ENCODE assay signal across 14 cellular contexts in the genomic region with DNA sequence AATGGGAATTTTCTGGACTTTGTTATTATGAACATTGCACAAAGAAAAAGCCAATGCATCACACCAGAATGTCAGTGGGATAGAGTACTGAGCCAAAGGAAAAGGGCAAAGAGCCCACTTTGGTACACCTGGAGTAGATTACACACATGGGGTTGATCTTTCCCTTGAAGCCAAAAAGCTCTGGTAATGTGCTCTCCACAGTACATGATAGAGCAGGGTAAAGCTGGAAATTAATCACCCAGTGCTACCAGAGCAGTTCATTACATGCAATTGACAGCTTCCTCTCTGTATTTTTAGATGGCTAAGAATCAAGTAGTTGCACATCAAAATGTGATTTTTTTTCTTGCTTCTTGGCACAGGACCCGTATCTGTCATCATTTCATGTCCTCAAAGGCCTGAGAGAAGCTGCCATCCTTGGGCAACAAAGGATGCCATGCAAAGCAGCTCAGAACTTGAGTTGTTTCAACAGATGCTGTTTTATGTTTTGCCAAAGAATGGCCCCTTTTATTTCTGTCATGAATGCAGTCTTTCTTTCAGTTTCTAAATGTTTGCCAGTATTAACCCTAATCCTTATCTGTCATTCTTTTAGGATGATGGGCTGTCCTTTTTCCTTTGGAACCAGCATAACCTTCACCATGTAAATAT.
A peak's percentile ranks its signal among the peaks of the same experiment; 100 is the strongest.
DNase-seq lines count a peak whose midpoint lies in the region; ATAC-seq and TF ChIP-seq lines count a peak whose summit lies in the region.
"Had no signal": no experiment of that assay in that cellular context is flagged by ENCODE, and none has a peak within 500 bp of the region (broad histone marks: within the 10 kb centered on the region; RNA-seq: fewer than 3 reads in every experiment).

No MANE protein-coding gene starts in this region.

- H3K27ac Mint-ChIP-seq in MCF 10A (ENCODE audit: low read depth, unreplicated experiment), result no peak overlapping the region
- H3K27ac Mint-ChIP-seq: activated CD4-positive, alpha-beta memory T cell treated with anti-CD3 and anti-CD28 coated beads for 36 hours had no signal

- H3K27ac ChIP-seq in breast epithelium, result peak overlapping the region; percentile 33 to 68
- H3K27ac ChIP-seq in substantia nigra (ENCODE audit: low read depth, low read length, poor library complexity, severe bottlenecking), result peak overlapping the region; percentile 32
- H3K27ac ChIP-seq: ascending aorta, SJSA1 had no signal

- H3K9me3 Mint-ChIP-seq in MCF 10A (ENCODE audit: unreplicated experiment), result peaks cover 2% of the 10 kb centered on the region
- H3K9me3 Mint-ChIP-seq in activated T-cell treated with anti-CD3 and anti-CD28 coated beads, Interleukin-2, amount 50 U/mL, for 4 hours, result no peaks in the 10 kb centered on the region

- ATAC-seq in HG03565 (IDR thresholded peaks at IDR 0.05; ENCODE audit: unreplicated experiment), result no peak
- no peak for ATAC-seq in activated T-cell treated with anti-CD3 and anti-CD28 coated beads, Interleukin-2, amount 50 U/mL, for 4 hours

- H3K9me3 ChIP-seq in breast epithelium, result no peaks in the 10 kb centered on the region
- H3K9me3 ChIP-seq: ascending aorta, SJSA1 had no signal

- peaks cover 0 to 6% of the 10 kb centered on the region in 2 donors for H3K4me1 ChIP-seq in breast epithelium
- H3K4me1 ChIP-seq: SJSA1 had no signal

- no peaks in the 10 kb centered on the region for H3K27me3 Mint-ChIP-seq in MCF 10A (ENCODE audit: insufficient read depth, unreplicated experiment)
- H3K27me3 Mint-ChIP-seq in activated T-cell treated with anti-CD3 and anti-CD28 coated beads, Interleukin-2, amount 50 U/mL, for 4 hours (ENCODE audit: low read depth), result no peaks in the 10 kb centered on the region
- H3K27me3 Mint-ChIP-seq: activated CD4-positive, alpha-beta memory T cell treated with anti-CD3 and anti-CD28 coated beads for 36 hours had no signal

- peak in 1 of 2 donors; percentile 48 for DNase-seq in breast epithelium (ENCODE audit: low spot score in 2 of 2)
- DNase-seq in MCF 10A (ENCODE audit: unreplicated experiment), result no peak
- DNase-seq in NCI-H1048 (lab: John Stamatoyannopoulos, UW), result peak; percentile 60
- peak; percentile 8 for DNase-seq in fibroblast of the aortic adventitia (ENCODE audit: low read depth)
- peak in 44 of 49 donors; percentile 0 to 69 (median 36) for DNase-seq in substantia nigra (lab: John Stamatoyannopoulos, UW)
- no peak for DNase-seq in iPS-NIHi11 (ENCODE audit: low spot score)
- DNase-seq in activated T-cell treated with anti-CD3 and anti-CD28 coated beads, Interleukin-2, amount 50 U/mL, for 4 hours, result no peak
- DNase-seq: activated CD4-positive, alpha-beta memory T cell treated with anti-CD3 and anti-CD28 coated beads for 36 hours; NCI-H1694 treated with DMSO at 0.1 percent for 48 hours; stimulated activated CD4-positive, alpha-beta T cell treated with anti-CD3 and anti-CD28 coated beads, Interleukin-4, amount 100 ng/mL, for 24 hours; trophoblast cell had no signal

- H3K4me3 ChIP-seq in breast epithelium, result no peak overlapping the region
- no peak overlapping the region for H3K4me3 ChIP-seq in fibroblast of the aortic adventitia (ENCODE audit: low read depth, low read length)
- H3K4me3 ChIP-seq: ascending aorta, SJSA1 had no signal

- H3K4me1 Mint-ChIP-seq in MCF 10A (ENCODE audit: insufficient read depth, unreplicated experiment), result no peaks in the 10 kb centered on the region
- H3K4me1 Mint-ChIP-seq in activated T-cell treated with anti-CD3 and anti-CD28 coated beads, Interleukin-2, amount 50 U/mL, for 4 hours (ENCODE audit: low read depth), result no peaks in the 10 kb centered on the region

- intact Hi-C loops in breast epithelium (cut with DNase I; ENCODE audit: low total_unique reads), result no loop called here
- intact Hi-C loops in MCF 10A (cut with micrococcal nuclease), result no loop called here

- H3K4me3 Mint-ChIP-seq in MCF 10A (ENCODE audit: unreplicated experiment), result no peak overlapping the region
- no peak overlapping the region for H3K4me3 Mint-ChIP-seq in activated T-cell treated with anti-CD3 and anti-CD28 coated beads, Interleukin-2, amount 50 U/mL, for 4 hours
- H3K4me3 Mint-ChIP-seq: activated CD4-positive, alpha-beta memory T cell treated with anti-CD3 and anti-CD28 coated beads for 36 hours had no signal

- H3K27me3 ChIP-seq in breast epithelium, result no peaks in the 10 kb centered on the region
- H3K27me3 ChIP-seq: ascending aorta, SJSA1 had no signal

- H3K36me3 Mint-ChIP-seq in MCF 10A (ENCODE audit: insufficient read depth, unreplicated experiment), result no peaks in the 10 kb centered on the region
- no peaks in the 10 kb centered on the region for H3K36me3 Mint-ChIP-seq in activated T-cell treated with anti-CD3 and anti-CD28 coated beads, Interleukin-2, amount 50 U/mL, for 4 hours (ENCODE audit: insufficient read depth)
- H3K36me3 Mint-ChIP-seq: activated CD4-positive, alpha-beta memory T cell treated with anti-CD3 and anti-CD28 coated beads for 36 hours had no signal

- TF ChIP-seq POLR2A in breast epithelium (IDR thresholded peaks at IDR 0.05), result no peak

- TF ChIP-seq CTCF in breast epithelium (IDR thresholded peaks at IDR 0.05) (no peak), MCF 10A (IDR thresholded peaks at IDR 0.05; ENCODE audit: unreplicated experiment) (no peak), fibroblast of the aortic adventitia (IDR thresholded peaks at IDR 0.05; ENCODE audit: insufficient read depth, low read length) (no peak)

- POLR2A ChIA-PET in MCF 10A (lab: Yijun Ruan, JAX), result interaction anchor here (0.7 to 1.3 kb wide), 4 partner anchors 9 to 93 kb away, joined by 3 to 4 read pairs (median 3); no protein-coding TSS in a partner anchor

- CTCF ChIA-PET in MCF 10A (lab: Yijun Ruan, JAX), result no interaction called here

- no peaks in the 10 kb centered on the region for H3K36me3 ChIP-seq in breast epithelium
- H3K36me3 ChIP-seq: ascending aorta, SJSA1 had no signal

- BruUV-seq in MCF 10A (replicated peaks; lab: Mats Ljungman, UMichigan), result no TSS peak

Comparison
In these comparisons a context has a peak if more than half of its experiments do, and no peak if none do; other contexts are left out.
1. DNase-seq: peak in NCI-H1048 (single experiment), fibroblast of the aortic adventitia (single experiment) and substantia nigra (44 of 49); none in MCF 10A (single experiment), iPS-NIHi11 (single experiment) and activated T-cell treated with anti-CD3 and anti-CD28 coated beads, Interleukin-2, amount 50 U/mL, for 4 hours (single experiment).